In the genomic region with DNA sequence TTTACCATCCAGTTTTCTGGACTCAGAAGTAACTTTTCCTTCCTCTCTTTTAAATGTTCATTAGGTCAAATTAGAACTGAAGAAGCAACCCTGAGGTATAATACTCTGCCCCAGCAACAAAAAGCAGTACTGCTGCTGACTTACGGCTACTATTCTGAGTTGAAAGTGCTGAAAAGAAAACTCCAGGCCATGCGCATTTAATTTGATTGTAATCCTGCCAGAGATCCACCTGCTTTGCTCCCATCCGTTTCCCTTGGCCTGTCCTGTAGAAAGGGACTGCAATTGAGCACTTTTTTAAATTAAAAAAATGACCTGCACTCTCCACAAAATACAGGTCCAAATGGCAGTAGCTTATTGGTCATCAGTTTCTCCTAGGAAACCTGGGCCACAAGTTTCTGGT, we compare ENCODE assay signal across 1 cellular context.
TF ChIP-seq lines count a peak whose summit lies in the region.

No MANE protein-coding gene starts in this region.

TF ChIP-seq in GM23338, 12 proteins besides CTCF, POLR2A, EP300 and RAD21 (continued from another document):
- TF ChIP-seq, protein P1, sequence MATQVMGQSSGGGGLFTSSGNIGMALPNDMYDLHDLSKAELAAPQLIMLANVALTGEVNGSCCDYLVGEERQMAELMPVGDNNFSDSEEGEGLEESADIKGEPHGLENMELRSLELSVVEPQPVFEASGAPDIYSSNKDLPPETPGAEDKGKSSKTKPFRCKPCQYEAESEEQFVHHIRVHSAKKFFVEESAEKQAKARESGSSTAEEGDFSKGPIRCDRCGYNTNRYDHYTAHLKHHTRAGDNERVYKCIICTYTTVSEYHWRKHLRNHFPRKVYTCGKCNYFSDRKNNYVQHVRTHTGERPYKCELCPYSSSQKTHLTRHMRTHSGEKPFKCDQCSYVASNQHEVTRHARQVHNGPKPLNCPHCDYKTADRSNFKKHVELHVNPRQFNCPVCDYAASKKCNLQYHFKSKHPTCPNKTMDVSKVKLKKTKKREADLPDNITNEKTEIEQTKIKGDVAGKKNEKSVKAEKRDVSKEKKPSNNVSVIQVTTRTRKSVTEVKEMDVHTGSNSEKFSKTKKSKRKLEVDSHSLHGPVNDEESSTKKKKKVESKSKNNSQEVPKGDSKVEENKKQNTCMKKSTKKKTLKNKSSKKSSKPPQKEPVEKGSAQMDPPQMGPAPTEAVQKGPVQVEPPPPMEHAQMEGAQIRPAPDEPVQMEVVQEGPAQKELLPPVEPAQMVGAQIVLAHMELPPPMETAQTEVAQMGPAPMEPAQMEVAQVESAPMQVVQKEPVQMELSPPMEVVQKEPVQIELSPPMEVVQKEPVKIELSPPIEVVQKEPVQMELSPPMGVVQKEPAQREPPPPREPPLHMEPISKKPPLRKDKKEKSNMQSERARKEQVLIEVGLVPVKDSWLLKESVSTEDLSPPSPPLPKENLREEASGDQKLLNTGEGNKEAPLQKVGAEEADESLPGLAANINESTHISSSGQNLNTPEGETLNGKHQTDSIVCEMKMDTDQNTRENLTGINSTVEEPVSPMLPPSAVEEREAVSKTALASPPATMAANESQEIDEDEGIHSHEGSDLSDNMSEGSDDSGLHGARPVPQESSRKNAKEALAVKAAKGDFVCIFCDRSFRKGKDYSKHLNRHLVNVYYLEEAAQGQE (IDR thresholded peaks at IDR 0.05; ENCODE audit: unreplicated experiment): no peak
- TF ChIP-seq JUNB (IDR thresholded peaks at IDR 0.05; ENCODE audit: unreplicated experiment) (no peak), ZNF114 (CRISPR knock-in tag; IDR thresholded peaks at IDR 0.05) (no peak), NANOG (IDR thresholded peaks at IDR 0.05; ENCODE audit: borderline replicate concordance) (no peak), POLR2AphosphoS5 (IDR thresholded peaks at IDR 0.05; ENCODE audit: low read depth) (no peak), EZH2phosphoT487 (IDR thresholded peaks at IDR 0.05; ENCODE audit: unreplicated experiment) (no peak), STAT1 (IDR thresholded peaks at IDR 0.05; ENCODE audit: unreplicated experiment) (no peak), EZH2 (IDR thresholded peaks at IDR 0.05; ENCODE audit: low read depth, unreplicated experiment) (no peak)
- TF ChIP-seq, protein P2, sequence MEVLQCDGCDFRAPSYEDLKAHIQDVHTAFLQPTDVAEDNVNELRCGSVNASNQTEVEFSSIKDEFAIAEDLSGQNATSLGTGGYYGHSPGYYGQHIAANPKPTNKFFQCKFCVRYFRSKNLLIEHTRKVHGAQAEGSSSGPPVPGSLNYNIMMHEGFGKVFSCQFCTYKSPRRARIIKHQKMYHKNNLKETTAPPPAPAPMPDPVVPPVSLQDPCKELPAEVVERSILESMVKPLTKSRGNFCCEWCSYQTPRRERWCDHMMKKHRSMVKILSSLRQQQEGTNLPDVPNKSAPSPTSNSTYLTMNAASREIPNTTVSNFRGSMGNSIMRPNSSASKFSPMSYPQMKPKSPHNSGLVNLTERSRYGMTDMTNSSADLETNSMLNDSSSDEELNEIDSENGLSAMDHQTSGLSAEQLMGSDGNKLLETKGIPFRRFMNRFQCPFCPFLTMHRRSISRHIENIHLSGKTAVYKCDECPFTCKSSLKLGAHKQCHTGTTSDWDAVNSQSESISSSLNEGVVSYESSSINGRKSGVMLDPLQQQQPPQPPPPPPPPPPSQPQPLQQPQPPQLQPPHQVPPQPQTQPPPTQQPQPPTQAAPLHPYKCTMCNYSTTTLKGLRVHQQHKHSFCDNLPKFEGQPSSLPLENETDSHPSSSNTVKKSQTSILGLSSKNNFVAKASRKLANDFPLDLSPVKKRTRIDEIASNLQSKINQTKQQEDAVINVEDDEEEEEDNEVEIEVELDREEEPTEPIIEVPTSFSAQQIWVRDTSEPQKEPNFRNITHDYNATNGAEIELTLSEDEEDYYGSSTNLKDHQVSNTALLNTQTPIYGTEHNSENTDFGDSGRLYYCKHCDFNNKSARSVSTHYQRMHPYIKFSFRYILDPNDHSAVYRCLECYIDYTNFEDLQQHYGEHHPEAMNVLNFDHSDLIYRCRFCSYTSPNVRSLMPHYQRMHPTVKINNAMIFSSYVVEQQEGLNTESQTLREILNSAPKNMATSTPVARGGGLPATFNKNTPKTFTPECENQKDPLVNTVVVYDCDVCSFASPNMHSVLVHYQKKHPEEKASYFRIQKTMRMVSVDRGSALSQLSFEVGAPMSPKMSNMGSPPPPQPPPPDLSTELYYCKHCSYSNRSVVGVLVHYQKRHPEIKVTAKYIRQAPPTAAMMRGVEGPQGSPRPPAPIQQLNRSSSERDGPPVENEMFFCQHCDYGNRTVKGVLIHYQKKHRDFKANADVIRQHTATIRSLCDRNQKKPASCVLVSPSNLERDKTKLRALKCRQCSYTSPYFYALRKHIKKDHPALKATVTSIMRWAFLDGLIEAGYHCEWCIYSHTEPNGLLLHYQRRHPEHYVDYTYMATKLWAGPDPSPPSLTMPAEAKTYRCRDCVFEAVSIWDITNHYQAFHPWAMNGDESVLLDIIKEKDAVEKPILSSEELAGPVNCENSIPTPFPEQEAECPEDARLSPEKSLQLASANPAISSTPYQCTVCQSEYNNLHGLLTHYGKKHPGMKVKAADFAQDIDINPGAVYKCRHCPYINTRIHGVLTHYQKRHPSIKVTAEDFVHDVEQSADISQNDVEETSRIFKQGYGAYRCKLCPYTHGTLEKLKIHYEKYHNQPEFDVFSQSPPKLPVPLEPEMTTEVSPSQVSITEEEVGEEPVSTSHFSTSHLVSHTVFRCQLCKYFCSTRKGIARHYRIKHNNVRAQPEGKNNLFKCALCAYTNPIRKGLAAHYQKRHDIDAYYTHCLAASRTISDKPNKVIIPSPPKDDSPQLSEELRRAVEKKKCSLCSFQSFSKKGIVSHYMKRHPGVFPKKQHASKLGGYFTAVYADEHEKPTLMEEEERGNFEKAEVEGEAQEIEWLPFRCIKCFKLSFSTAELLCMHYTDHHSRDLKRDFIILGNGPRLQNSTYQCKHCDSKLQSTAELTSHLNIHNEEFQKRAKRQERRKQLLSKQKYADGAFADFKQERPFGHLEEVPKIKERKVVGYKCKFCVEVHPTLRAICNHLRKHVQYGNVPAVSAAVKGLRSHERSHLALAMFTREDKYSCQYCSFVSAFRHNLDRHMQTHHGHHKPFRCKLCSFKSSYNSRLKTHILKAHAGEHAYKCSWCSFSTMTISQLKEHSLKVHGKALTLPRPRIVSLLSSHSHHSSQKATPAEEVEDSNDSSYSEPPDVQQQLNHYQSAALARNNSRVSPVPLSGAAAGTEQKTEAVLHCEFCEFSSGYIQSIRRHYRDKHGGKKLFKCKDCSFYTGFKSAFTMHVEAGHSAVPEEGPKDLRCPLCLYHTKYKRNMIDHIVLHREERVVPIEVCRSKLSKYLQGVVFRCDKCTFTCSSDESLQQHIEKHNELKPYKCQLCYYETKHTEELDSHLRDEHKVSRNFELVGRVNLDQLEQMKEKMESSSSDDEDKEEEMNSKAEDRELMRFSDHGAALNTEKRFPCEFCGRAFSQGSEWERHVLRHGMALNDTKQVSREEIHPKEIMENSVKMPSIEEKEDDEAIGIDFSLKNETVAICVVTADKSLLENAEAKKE (CRISPR knock-in tag; IDR thresholded peaks at IDR 0.05): no peak
- TF ChIP-seq, protein P3, sequence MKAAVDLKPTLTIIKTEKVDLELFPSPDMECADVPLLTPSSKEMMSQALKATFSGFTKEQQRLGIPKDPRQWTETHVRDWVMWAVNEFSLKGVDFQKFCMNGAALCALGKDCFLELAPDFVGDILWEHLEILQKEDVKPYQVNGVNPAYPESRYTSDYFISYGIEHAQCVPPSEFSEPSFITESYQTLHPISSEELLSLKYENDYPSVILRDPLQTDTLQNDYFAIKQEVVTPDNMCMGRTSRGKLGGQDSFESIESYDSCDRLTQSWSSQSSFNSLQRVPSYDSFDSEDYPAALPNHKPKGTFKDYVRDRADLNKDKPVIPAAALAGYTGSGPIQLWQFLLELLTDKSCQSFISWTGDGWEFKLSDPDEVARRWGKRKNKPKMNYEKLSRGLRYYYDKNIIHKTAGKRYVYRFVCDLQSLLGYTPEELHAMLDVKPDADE (IDR thresholded peaks at IDR 0.05): no peak
